Comparison of ENCODE assay signal across 27 cellular contexts in genomic region chr1:25529518-25530347, GRCh38. TPM values are rescaled to one million over a fixed set of nuclear protein-coding genes. Genes with fewer than 3 reads are reported as not detected.
DNase-seq lines count a peak whose midpoint lies in the region; ATAC-seq and TF ChIP-seq lines count a peak whose summit lies in the region.
"Had no signal": no experiment of that assay in that cellular context is flagged by ENCODE, and none has a peak within 500 bp of the region (broad histone marks: within the 10 kb centered on the region; RNA-seq: fewer than 3 reads in every experiment).

No MANE protein-coding gene starts in this region.

- peaks cover 3% of the 10 kb centered on the region for H3K4me1 Mint-ChIP-seq in memory B cell

- intact Hi-C loops in Panc1 (cut with micrococcal nuclease; ENCODE audit: unreplicated experiment), result no loop called here

- in situ Hi-C loops in Panc1 (cut with HindIII; ENCODE audit: low pct_unique_long_range_greater_than_20kb, low sequenced_read_pairs), result no loop called here

- H3K27ac ChIP-seq in BLaER1 treated with 17β-estradiol and CSF1 and Interleukin-3, amounts not matched to agents 10 nM and 100 nM, result no peak overlapping the region
- H3K27ac ChIP-seq in Panc1 (ENCODE audit: low read length), result no peak overlapping the region
- H3K27ac ChIP-seq: adrenal gland, body of pancreas, gastrocnemius medialis, hepatocyte, right lobe of liver, RWPE1, SK-N-MC had no signal

- no TSS peak for BruUV-seq in Panc1 (replicated peaks; lab: Mats Ljungman, UMichigan)

- no peaks in the 10 kb centered on the region for H3K36me3 ChIP-seq in BLaER1 treated with 17β-estradiol and CSF1 and Interleukin-3, amounts not matched to agents 10 nM and 100 nM
- H3K36me3 ChIP-seq in Panc1 (ENCODE audit: control insufficient read depth, insufficient read depth, low read length), result no peaks in the 10 kb centered on the region
- H3K36me3 ChIP-seq: adrenal gland, gastrocnemius medialis, right lobe of liver had no signal

- no peak overlapping the region for H3K4me3 ChIP-seq in BLaER1 treated with 17β-estradiol and CSF1 and Interleukin-3, amounts not matched to agents 10 nM and 100 nM
- no peak overlapping the region for H3K4me3 ChIP-seq in Panc1 (ENCODE audit: low read depth in 2 of 2, low read length in 2 of 2)
- H3K4me3 ChIP-seq: adrenal gland, body of pancreas, gastrocnemius medialis, hepatocyte, right lobe of liver, SK-N-MC had no signal

- POLR2A ChIA-PET in Panc1 (lab: Charles Lee), result no interaction called here

- ATAC-seq in Panc1, result peak; percentile 29
- ATAC-seq in memory B cell (ENCODE audit: low read depth), result peak; percentile 14
- ATAC-seq: activated CD8-positive, alpha-beta T cell treated with anti-CD3 and anti-CD28 coated beads, Interleukin-2, amount 10 ng/mL, durations not matched to agents 7 days and 5 days; body of pancreas; gastrocnemius medialis; left lobe of liver; T-helper 17 cell had no signal

- H3K27me3 ChIP-seq in BLaER1 treated with 17β-estradiol and CSF1 and Interleukin-3, amounts not matched to agents 10 nM and 100 nM, result no peaks in the 10 kb centered on the region
- no peaks in the 10 kb centered on the region for H3K27me3 ChIP-seq in Panc1 (ENCODE audit: control insufficient read depth, insufficient read depth, low read length)
- H3K27me3 ChIP-seq: adrenal gland, body of pancreas, gastrocnemius medialis, hepatocyte, right lobe of liver had no signal

- H4K20me1 ChIP-seq in BLaER1 treated with 17β-estradiol and CSF1 and Interleukin-3, amounts not matched to agents 10 nM and 100 nM, result no peaks in the 10 kb centered on the region

- H3K27me3 Mint-ChIP-seq in memory B cell, result peaks cover 8% of the 10 kb centered on the region
- H3K27me3 Mint-ChIP-seq: CD4-positive, CD25-positive, alpha-beta regulatory T cell; stimulated activated naive CD8-positive, alpha-beta T cell treated with anti-CD3 and anti-CD28 coated beads, Interleukin-15, Interleukin-2, amounts not matched to agents 100 ng/mL and 50 ng/mL, for 24 hours; T-helper 17 cell had no signal

- H3K9me3 ChIP-seq in BLaER1 treated with 17β-estradiol and CSF1 and Interleukin-3, amounts not matched to agents 10 nM and 100 nM (replicated peaks in 1 of 11), result no peaks in the 10 kb centered on the region
- no peaks in the 10 kb centered on the region for H3K9me3 ChIP-seq in Panc1 (ENCODE audit: control insufficient read depth, insufficient read depth, low read depth, low read length)
- H3K9me3 ChIP-seq: adrenal gland, body of pancreas, gastrocnemius medialis, right lobe of liver had no signal

- no peak overlapping the region for H3K4me3 Mint-ChIP-seq in memory B cell
- H3K4me3 Mint-ChIP-seq: activated CD8-positive, alpha-beta T cell treated with anti-CD3 and anti-CD28 coated beads, Interleukin-2, amount 10 ng/mL, durations not matched to agents 7 days and 5 days; immature natural killer cell; stimulated activated naive CD8-positive, alpha-beta T cell treated with anti-CD3 and anti-CD28 coated beads, Interleukin-15, Interleukin-2, amounts not matched to agents 100 ng/mL and 50 ng/mL, for 24 hours; T-helper 17 cell had no signal

- peaks cover 0 to 17% (median 6%) of the 10 kb centered on the region in 10 experiments; a peak in 17 of 20 replicates for H3K4me1 ChIP-seq in BLaER1 treated with 17β-estradiol and CSF1 and Interleukin-3, amounts not matched to agents 10 nM and 100 nM
- no peaks in the 10 kb centered on the region; the same call in 1 of the 2 replicates for H3K4me1 ChIP-seq in Panc1 (ENCODE audit: control insufficient read depth, insufficient read depth, low read length)
- H3K4me1 ChIP-seq: body of pancreas, right lobe of liver had no signal

- H3K36me3 Mint-ChIP-seq in memory B cell, result no peaks in the 10 kb centered on the region
- H3K36me3 Mint-ChIP-seq: CD4-positive, CD25-positive, alpha-beta regulatory T cell; immature natural killer cell had no signal

- peak; percentile 30 for DNase-seq in NCI-H1436 (lab: John Stamatoyannopoulos, UW)
- DNase-seq in NCI-H1436 treated with DMSO at 0.1 percent for 48 hours (lab: John Stamatoyannopoulos, UW), result no peak
- no peak for DNase-seq in Panc1 (ENCODE audit: low read depth, low spot score)
- DNase-seq in memory B cell (ENCODE audit: low spot score in 2 of 2), result no peak
- no peak for DNase-seq in epidermal melanocyte (ENCODE audit: insufficient read length, low spot score)
- DNase-seq in NCI-H524 (lab: John Stamatoyannopoulos, UW), result no peak
- DNase-seq in GM03348 (ENCODE audit: low spot score), result no peak
- DNase-seq: 8988T; activated CD8-positive, alpha-beta T cell treated with anti-CD3 and anti-CD28 coated beads, Interleukin-2, amount 10 ng/mL, durations not matched to agents 7 days and 5 days; activated gamma-delta T cell treated with Interleukin-2 at 50 U/mL for 16 hours; adrenal gland; body of pancreas; CD4-positive, CD25-positive, alpha-beta regulatory T cell; gastrocnemius medialis; immature natural killer cell; mesenchymal stem cell; NCI-H1417 treated with DMSO at 0.1 percent for 48 hours; right lobe of liver; stimulated activated CD4-positive, alpha-beta T cell treated with anti-CD3 and anti-CD28 coated beads, Interleukin-12 subunit alpha, Interleukin-12 subunit beta, amount 100 ng/mL, for 4 hours; stimulated activated CD4-positive, alpha-beta T cell treated with anti-CD3 and anti-CD28 coated beads, Interleukin-4, amount 100 ng/mL, for 24 hours; T-helper 17 cell had no signal

- no peak overlapping the region for H3K27ac Mint-ChIP-seq in memory B cell
- H3K27ac Mint-ChIP-seq: activated CD8-positive, alpha-beta T cell treated with anti-CD3 and anti-CD28 coated beads, Interleukin-2, amount 10 ng/mL, durations not matched to agents 7 days and 5 days; CD4-positive, CD25-positive, alpha-beta regulatory T cell; T-helper 17 cell had no signal

- H3K9ac ChIP-seq in BLaER1 treated with 17β-estradiol and CSF1 and Interleukin-3, amounts not matched to agents 10 nM and 100 nM, result no peak overlapping the region

- peak overlapping the region; percentile 5 to 71 (median 52); a peak in 16 of 22 replicates for H3K4me2 ChIP-seq in BLaER1 treated with 17β-estradiol and CSF1 and Interleukin-3, amounts not matched to agents 10 nM and 100 nM
- H3K4me2 ChIP-seq: hepatocyte had no signal

- peaks cover 3% of the 10 kb centered on the region for H3K9me3 Mint-ChIP-seq in memory B cell
- H3K9me3 Mint-ChIP-seq: immature natural killer cell had no signal

- CTCF ChIA-PET in Panc1 (lab: Charles Lee), result no interaction called here

- no peak for TF ChIP-seq CTCF in Panc1 (IDR thresholded peaks at IDR 0.05)

RNA-seq across cellular contexts. Expression of gene LDLRAP1, which starts 13.7 kb away (rescaled TPM):
- total RNA-seq in Panc1 (2021; ENCODE audit: unreplicated experiment), result 23.1 TPM
- polyA plus RNA-seq in Panc1 (2012; ENCODE audit: insufficient read length), result 29.0 TPM
